ENCODE assay signal across 8 cellular contexts in genomic region chr9:94168203-94169000, GRCh38.
DNase-seq lines count a peak whose midpoint lies in the region; ATAC-seq and TF ChIP-seq lines count a peak whose summit lies in the region.

No MANE protein-coding gene starts in this region.

- WGBS in sigmoid colon, 2 donors: 7 to 28% methylated on average over 10 of the region's 10 CpGs

- H3K9ac ChIP-seq in fibroblast of lung (ENCODE audit: insufficient read depth, low read length): no peak overlapping the region

- no peak for TF ChIP-seq POLR2A in sigmoid colon (IDR thresholded peaks at IDR 0.05)

- H2AFZ ChIP-seq in fibroblast of lung (ENCODE audit: low read length): no peak overlapping the region

- DNase-seq in GM06990 (ENCODE audit: extremely low read depth, insufficient read length): no peak
- no peak for DNase-seq in RWPE2 (ENCODE audit: low spot score)
- DNase-seq in fibroblast of lung (ENCODE audit: low read depth in 2 of 2): peak in 1 of 2 donors; percentile 52
- no peak for DNase-seq in sigmoid colon
- no peak for DNase-seq in OCI-M1 (lab: John Stamatoyannopoulos, UW)
- DNase-seq in stimulated activated CD4-positive, alpha-beta T cell treated with anti-CD3 and anti-CD28 coated beads, Interleukin-12 subunit alpha, Interleukin-12 subunit beta, amount 100 ng/mL, for 4 hours: no peak
- DNase-seq in NK-92 treated with Interleukin-12 subunit alpha and Interleukin-12 subunit beta, amount 100 ng/mL, for 24 hours (lab: John Stamatoyannopoulos, UW): no peak

- no peak for TF ChIP-seq CTCF in GM06990 (IDR thresholded peaks at IDR 0.05; ENCODE audit: insufficient read depth, low read length, poor library complexity, severe bottlenecking)
- no peak for TF ChIP-seq CTCF in RWPE2 (IDR thresholded peaks at IDR 0.05; ENCODE audit: poor library complexity, severe bottlenecking)
- TF ChIP-seq CTCF in fibroblast of lung (conservative IDR thresholded peaks at IDR 0.05 in 1 of 2, IDR thresholded peaks at IDR 0.05 in 1 of 2; ENCODE audit: low read depth in 1 of 2, low read length in 2 of 2): no peak
- no peak for TF ChIP-seq CTCF in sigmoid colon (IDR thresholded peaks at IDR 0.05)

- peak overlapping the region; percentile 88 for H3K4me2 ChIP-seq in fibroblast of lung (ENCODE audit: extremely low read depth, insufficient read depth, low read length)

- H4K20me1 ChIP-seq in fibroblast of lung (ENCODE audit: control insufficient read depth, extremely low read depth, insufficient read depth, low read length): peaks cover 20% of the 10 kb centered on the region

- H3K4me1 ChIP-seq in RWPE2 (ENCODE audit: insufficient read depth, poor library complexity, severe bottlenecking): peaks cover 32% of the 10 kb centered on the region
- peaks cover 3% of the 10 kb centered on the region for H3K4me1 ChIP-seq in fibroblast of lung (ENCODE audit: control insufficient read depth, extremely low read depth, insufficient read depth, low read length)
- H3K4me1 ChIP-seq in sigmoid colon: peaks cover 0 to 61% (median 59%) of the 10 kb centered on the region in 4 donors

- ATAC-seq in RWPE2 (ENCODE audit: low read depth): no peak
- ATAC-seq in GM21717 (IDR thresholded peaks at IDR 0.05; ENCODE audit: unreplicated experiment): no peak

- peaks cover 66% of the 10 kb centered on the region for H3K79me2 ChIP-seq in fibroblast of lung (ENCODE audit: control insufficient read depth, insufficient read depth, low read length)

- intact Hi-C loops in sigmoid colon (cut with DNase I): loop anchor here (5.0 kb wide), 1 partner anchor 36 kb away; no protein-coding TSS in a partner anchor

- H3K27me3 ChIP-seq in GM06990 (replicated peaks; ENCODE audit: control insufficient read depth, insufficient read depth, low read length) (no peaks in the 10 kb centered on the region), RWPE2 (ENCODE audit: insufficient read depth, poor library complexity, severe bottlenecking) (no peaks in the 10 kb centered on the region), fibroblast of lung (ENCODE audit: control insufficient read depth, insufficient read depth, low read length) (no peaks in the 10 kb centered on the region), sigmoid colon (no peaks in the 10 kb centered on the region)

- peak overlapping the region; percentile 87 for H3K27ac ChIP-seq in RWPE2 (ENCODE audit: poor library complexity, severe bottlenecking)
- peak overlapping the region; percentile 0 for H3K27ac ChIP-seq in fibroblast of lung (ENCODE audit: insufficient read depth, low read length)
- peak overlapping the region; percentile 100 for H3K27ac ChIP-seq in sigmoid colon

- peak overlapping the region; percentile 91 for H3K4me3 ChIP-seq in GM06990 (replicated peaks; ENCODE audit: low read depth, low read length)
- peak overlapping the region; percentile 58 for H3K4me3 ChIP-seq in RWPE2 (ENCODE audit: severe bottlenecking)
- H3K4me3 ChIP-seq in fibroblast of lung (replicated peaks in 1 of 4; ENCODE audit: control extremely low read depth in 1 of 4, insufficient read depth in 1 of 4, low read depth in 3 of 4, low read length in 4 of 4): peak overlapping the region; percentile 77 to 96 (median 84)
- H3K4me3 ChIP-seq in sigmoid colon: peak overlapping the region; percentile 84 to 100 (median 92)

- H3K36me3 ChIP-seq in GM06990 (ENCODE audit: control insufficient read depth, insufficient read depth, low read length): no peaks in the 10 kb centered on the region; the same call in 1 of the 2 replicates
- peaks cover 63% of the 10 kb centered on the region for H3K36me3 ChIP-seq in RWPE2 (ENCODE audit: low read depth)
- H3K36me3 ChIP-seq in fibroblast of lung (ENCODE audit: control insufficient read depth, insufficient read depth, low read length): no peaks in the 10 kb centered on the region
- peaks cover 0 to 8% (median 0%) of the 10 kb centered on the region in 4 donors for H3K36me3 ChIP-seq in sigmoid colon

- no peak for TF ChIP-seq EP300 in sigmoid colon (IDR thresholded peaks at IDR 0.05)

- H3K9me3 ChIP-seq in RWPE2 (ENCODE audit: severe bottlenecking) (no peaks in the 10 kb centered on the region), fibroblast of lung (ENCODE audit: control insufficient read depth, insufficient read depth, low read depth, low read length) (no peaks in the 10 kb centered on the region), sigmoid colon (no peaks in the 10 kb centered on the region)

Comparison
In these comparisons a context has a peak if more than half of its experiments do, and no peak if none do; other contexts are left out.
1. H3K27ac ChIP-seq: peak in every context shown above with its lines; median percentile 100 in sigmoid colon; 87 in RWPE2; 0 in fibroblast of lung.